Comparison of ENCODE assay signal across 8 cellular contexts in the genomic region with DNA sequence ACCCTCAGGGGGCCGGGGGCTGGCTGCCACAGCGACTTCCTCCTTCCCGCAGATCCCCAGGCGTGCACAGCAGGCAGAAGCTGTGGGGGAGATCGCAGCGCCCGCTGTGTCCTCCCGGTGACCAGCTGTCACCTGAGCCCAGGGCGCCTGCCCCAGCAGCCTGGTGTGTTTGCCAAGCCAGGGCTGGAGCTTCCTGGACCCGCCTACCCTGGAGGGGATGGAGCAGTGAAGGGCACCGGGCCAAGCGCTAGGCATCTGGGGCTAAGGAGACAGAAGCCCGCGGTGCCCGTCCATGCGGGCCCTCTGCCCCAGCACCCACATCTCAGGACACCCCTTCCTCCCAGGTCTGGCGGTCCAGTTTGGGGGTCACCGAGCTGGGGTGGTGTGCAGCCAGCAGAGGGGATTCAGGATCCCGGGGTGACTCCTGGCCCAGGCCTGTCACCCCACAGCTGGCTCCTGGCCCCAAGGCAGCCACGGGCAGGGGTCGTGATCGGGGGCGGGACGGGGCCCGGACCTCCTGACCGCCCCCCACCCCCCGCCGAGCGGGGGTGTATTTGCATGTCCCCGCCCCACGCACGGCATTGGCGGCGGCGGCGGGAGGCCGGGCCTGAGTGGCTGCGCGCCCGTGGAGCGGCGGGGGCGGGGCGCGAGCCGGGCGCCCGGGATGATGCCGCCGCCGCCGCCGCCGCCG. TPM values are rescaled to one million over a fixed set of nuclear protein-coding genes. Genes with fewer than 3 reads are reported as not detected.
DNase-seq lines count a peak whose midpoint lies in the region; ATAC-seq and TF ChIP-seq lines count a peak whose summit lies in the region.

A gene with protein sequence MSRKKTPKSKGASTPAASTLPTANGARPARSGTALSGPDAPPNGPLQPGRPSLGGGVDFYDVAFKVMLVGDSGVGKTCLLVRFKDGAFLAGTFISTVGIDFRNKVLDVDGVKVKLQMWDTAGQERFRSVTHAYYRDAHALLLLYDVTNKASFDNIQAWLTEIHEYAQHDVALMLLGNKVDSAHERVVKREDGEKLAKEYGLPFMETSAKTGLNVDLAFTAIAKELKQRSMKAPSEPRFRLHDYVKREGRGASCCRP (plus strand): TSS at position 645 of the 691 bp plus-strand sequence. CDS start 159 bp downstream, outside the sequence.

- DNase-seq in CD14-positive monocyte (ENCODE audit: low spot score): no peak
- DNase-seq in NCI-H748 (lab: John Stamatoyannopoulos, UW; ENCODE audit: unreplicated experiment): peak; percentile 75
- DNase-seq in activated T-cell treated with anti-CD3 and anti-CD28 coated beads, Interleukin-2, amount 50 U/mL, for 48 hours: peak; percentile 58 to 69
- peak; percentile 87 to 94 (median 93) for DNase-seq in mucosa of descending colon
- DNase-seq in testis: peak; percentile 84
- DNase-seq in NK-92 treated with Interleukin-12 subunit alpha and Interleukin-12 subunit beta, amount 100 ng/mL, for 24 hours (lab: John Stamatoyannopoulos, UW): no peak

- no peaks in the 10 kb centered on the region for H3K9me3 ChIP-seq in mucosa of descending colon
- no peaks in the 10 kb centered on the region for H3K9me3 ChIP-seq in testis

- ATAC-seq in HG03354 (IDR thresholded peaks at IDR 0.05; ENCODE audit: poor library complexity, severe bottlenecking, unreplicated experiment) (peak; percentile 48), esophagus mucosa (peak; percentile 63), mucosa of descending colon (peak; percentile 84)

- H3K27ac Mint-ChIP-seq in CD14-positive monocyte: no peak within 1 kb of the TSS

- H3K36me3 ChIP-seq in mucosa of descending colon (ENCODE audit: low read depth): no peaks in the 10 kb centered on the region
- H3K36me3 ChIP-seq in testis (ENCODE audit: low read depth, missing control alignments): no peaks in the 10 kb centered on the region

- H3K36me3 Mint-ChIP-seq in CD14-positive monocyte: peaks cover 10 to 18% of the 10 kb centered on the region in 2 donors

- peaks cover 0 to 6% (median 0%) of the 10 kb centered on the region in 7 donors for H3K9me3 Mint-ChIP-seq in CD14-positive monocyte

- TF ChIP-seq CTCF in CD14-positive monocyte (IDR thresholded peaks at IDR 0.05): no peak
- no peak for TF ChIP-seq CTCF in mucosa of descending colon (IDR thresholded peaks at IDR 0.05)
- no peak for TF ChIP-seq CTCF in testis (IDR thresholded peaks at IDR 0.05)

- no peak within 1 kb of the TSS for H3K27ac ChIP-seq in testis

- 13 to 28% methylated on average over 5 to 38 of the region's 55 CpGs for WGBS in testis, 2 donors

- peaks cover 42% of the 10 kb centered on the region for H3K4me1 ChIP-seq in mucosa of descending colon (ENCODE audit: low read depth)
- peaks cover 39% of the 10 kb centered on the region for H3K4me1 ChIP-seq in testis

- H3K27me3 ChIP-seq in testis: no peaks in the 10 kb centered on the region

- no peak within 1 kb of the TSS for H3K4me3 ChIP-seq in mucosa of descending colon
- H3K4me3 ChIP-seq in testis: peak within 1 kb of the TSS; percentile 35 to 40

- peaks cover 30% of the 10 kb centered on the region for H3K4me1 Mint-ChIP-seq in CD14-positive monocyte

- H3K4me3 Mint-ChIP-seq in CD14-positive monocyte: peak within 1 kb of the TSS; percentile 43 to 70

- peaks cover 15 to 38% (median 19%) of the 10 kb centered on the region in 3 donors for H3K27me3 Mint-ChIP-seq in CD14-positive monocyte (ENCODE audit: low read depth in 3 of 3)

- intact Hi-C loops in CD14-positive monocyte (cut with micrococcal nuclease): loop anchor here in 1 of 2 donors (5.0 kb wide), 1 partner anchor 121 kb away; a partner anchor contains a TSS
- intact Hi-C loops in mucosa of descending colon (cut with DNase I, micrococcal nuclease): loop anchor here in 1 of 2 donors (10.0 kb wide), 1 partner anchor 123 kb away; a partner anchor contains a TSS
- intact Hi-C loops in testis (cut with DNase I; ENCODE audit: low total_unique reads): no loop called here

- no peak for TF ChIP-seq POLR2A in testis (IDR thresholded peaks at IDR 0.05)

RNA-seq across cellular contexts. Expression of the gene that starts here (rescaled TPM):
- polyA plus RNA-seq in CD14-positive monocyte (not detected), testis (ENCODE audit: insufficient read depth, low read depth, low replicate concordance) (1.5 TPM)
- total RNA-seq in esophagus mucosa (6.0 TPM), mucosa of descending colon (10 to 100 TPM in 2 of 3 donors, 1 to 10 TPM in 1; 3.8 to 28.3 (median 15.7) TPM), testis (1 to 10 TPM; 3.2 to 3.6 TPM)

Comparison
In these comparisons a context has a peak if more than half of its experiments do, and no peak if none do; other contexts are left out.
1. DNase-seq: peak in NCI-H748 (single experiment), activated T-cell treated with anti-CD3 and anti-CD28 coated beads, Interleukin-2, amount 50 U/mL, for 48 hours (2 of 2), mucosa of descending colon (3 of 3) and testis (single experiment); none in CD14-positive monocyte (single experiment) and NK-92 treated with Interleukin-12 subunit alpha and Interleukin-12 subunit beta, amount 100 ng/mL, for 24 hours (single experiment).
2. Peak in every context shown above with its lines, with median percentiles within 50 percentile points of each other: ATAC-seq.